Comparison of ENCODE assay signal across 12 cellular contexts in genomic region chr15:78170848-78171773, GRCh38. TPM values are rescaled to one million over a fixed set of nuclear protein-coding genes. Genes with fewer than 3 reads are reported as not detected.
A peak's percentile ranks its signal among the peaks of the same experiment; 100 is the strongest.
DNase-seq lines count a peak whose midpoint lies in the region; ATAC-seq and TF ChIP-seq lines count a peak whose summit lies in the region.
"Had no signal": no experiment of that assay in that cellular context is flagged by ENCODE, and none has a peak within 500 bp of the region (broad histone marks: within the 10 kb centered on the region; RNA-seq: fewer than 3 reads in every experiment).

No MANE protein-coding gene starts in this region.

- 97% methylated on average over 17 of the region's 17 CpGs for WGBS in hepatocyte (ENCODE audit: low lambda C conversion rate, missing lambda C conversion rate)

- peak overlapping the region; percentile 67 for H3K27ac Mint-ChIP-seq in activated naive CD8-positive, alpha-beta T cell treated with anti-CD3 and anti-CD28 coated beads, Interleukin-2, amount 50 U/mL, for 24 hours

- TF ChIP-seq CTCF in DND-41 (IDR thresholded peaks at IDR 0.05; ENCODE audit: borderline replicate concordance, extremely low read depth, low read length, poor library complexity, severe bottlenecking) (no peak), hepatocyte (IDR thresholded peaks at IDR 0.05; ENCODE audit: poor library complexity) (no peak)

- H3K9me2 ChIP-seq in hepatocyte (replicated peaks; ENCODE audit: insufficient read depth), result no peaks in the 10 kb centered on the region

- no peaks in the 10 kb centered on the region for H3K27me3 Mint-ChIP-seq in activated naive CD8-positive, alpha-beta T cell treated with anti-CD3 and anti-CD28 coated beads, Interleukin-2, amount 50 U/mL, for 24 hours

- DNase-seq in DND-41 (no peak), NCI-H510A (lab: John Stamatoyannopoulos, UW) (no peak), cerebellar cortex (ENCODE audit: low spot score) (no peak), hepatocyte (ENCODE audit: low spot score) (no peak)
- no peak for DNase-seq in activated naive CD8-positive, alpha-beta T cell treated with anti-CD3 and anti-CD28 coated beads, Interleukin-2, amount 50 U/mL, for 24 hours
- DNase-seq in stimulated activated CD4-positive, alpha-beta T cell treated with anti-CD3 and anti-CD28 coated beads, Interleukin-2, amount 100 ng/mL, for 24 hours, result no peak
- DNase-seq: NCI-H748 treated with DMSO at 0.1 percent for 48 hours, testis had no signal

- no peak overlapping the region for H3K4me2 ChIP-seq in DND-41 (ENCODE audit: insufficient read depth, low read length)
- H3K4me2 ChIP-seq in hepatocyte, result no peak overlapping the region
- H3K4me2 ChIP-seq: BLaER1 had no signal

- peaks cover 70% of the 10 kb centered on the region for H3K4me1 ChIP-seq in DND-41 (ENCODE audit: insufficient read depth, low read length)
- no peaks in the 10 kb centered on the region for H3K4me1 ChIP-seq in hepatocyte (ENCODE audit: insufficient read depth)

- H3K36me3 ChIP-seq in DND-41 (ENCODE audit: insufficient read depth, low read length) (peaks cover 59% of the 10 kb centered on the region), hepatocyte (replicated peaks; ENCODE audit: insufficient read depth, low read depth) (no peaks in the 10 kb centered on the region)

- H4K20me1 ChIP-seq in DND-41 (ENCODE audit: insufficient read depth, low read length), result no peaks in the 10 kb centered on the region
- no peaks in the 10 kb centered on the region for H4K20me1 ChIP-seq in hepatocyte (ENCODE audit: insufficient read depth, poor library complexity, severe bottlenecking)
- H4K20me1 ChIP-seq: BLaER1 had no signal

- H2AFZ ChIP-seq in DND-41 (ENCODE audit: low read depth, low read length) (no peak overlapping the region), hepatocyte (no peak overlapping the region)

- peaks cover 3% of the 10 kb centered on the region; the same call in 1 of the 2 replicates for H3K79me2 ChIP-seq in DND-41 (ENCODE audit: insufficient read depth, low read length)
- no peaks in the 10 kb centered on the region for H3K79me2 ChIP-seq in hepatocyte

- H3K27me3 ChIP-seq in DND-41 (ENCODE audit: insufficient read depth, low read length, poor library complexity) (no peaks in the 10 kb centered on the region), hepatocyte (no peaks in the 10 kb centered on the region)
- H3K27me3 ChIP-seq: BLaER1, testis had no signal

- H3K9ac ChIP-seq in DND-41 (ENCODE audit: low read depth, low read length), result no peak overlapping the region
- H3K9ac ChIP-seq: BLaER1 had no signal

- H3K9me3 ChIP-seq in DND-41 (ENCODE audit: insufficient read depth, low read length, severe bottlenecking) (no peaks in the 10 kb centered on the region), hepatocyte (ENCODE audit: low read depth) (no peaks in the 10 kb centered on the region)
- H3K9me3 ChIP-seq: testis had no signal

- no peak for ATAC-seq in DND-41 (ENCODE audit: insufficient read depth, low read depth)
- ATAC-seq in GM19463 (IDR thresholded peaks at IDR 0.05; ENCODE audit: unreplicated experiment), result peak; percentile 49
- ATAC-seq in HG03139 (IDR thresholded peaks at IDR 0.05; ENCODE audit: unreplicated experiment), result peak; percentile 42
- no peak for ATAC-seq in activated naive CD8-positive, alpha-beta T cell treated with anti-CD3 and anti-CD28 coated beads, Interleukin-2, amount 50 U/mL, for 24 hours
- ATAC-seq: sciatic nerve had no signal

- H3K4me3 Mint-ChIP-seq in activated naive CD8-positive, alpha-beta T cell treated with anti-CD3 and anti-CD28 coated beads, Interleukin-2, amount 50 U/mL, for 24 hours, result peak overlapping the region; percentile 25

- H3K4me3 ChIP-seq in DND-41 (ENCODE audit: low read depth in 1 of 2, low read length in 2 of 2) (no peak overlapping the region), hepatocyte (no peak overlapping the region)
- H3K4me3 ChIP-seq: BLaER1, testis had no signal

- H3K36me3 Mint-ChIP-seq in activated naive CD8-positive, alpha-beta T cell treated with anti-CD3 and anti-CD28 coated beads, Interleukin-2, amount 50 U/mL, for 24 hours (ENCODE audit: low read depth), result peaks cover 57% of the 10 kb centered on the region

- H3K27ac ChIP-seq in DND-41 (ENCODE audit: low read length) (peak overlapping the region; percentile 29; the same call in 1 of the 2 replicates), hepatocyte (no peak overlapping the region)
- H3K27ac ChIP-seq: BLaER1 had no signal

- H3K9me3 Mint-ChIP-seq in activated naive CD8-positive, alpha-beta T cell treated with anti-CD3 and anti-CD28 coated beads, Interleukin-2, amount 50 U/mL, for 24 hours, result no peaks in the 10 kb centered on the region

- H3K4me1 Mint-ChIP-seq in activated naive CD8-positive, alpha-beta T cell treated with anti-CD3 and anti-CD28 coated beads, Interleukin-2, amount 50 U/mL, for 24 hours, result peaks cover 48% of the 10 kb centered on the region

RNA-seq across cellular contexts. Expression of gene IDH3A, which starts 21.9 kb away (rescaled TPM):
- 81.0 and 102 TPM in 2 replicates for total RNA-seq in hepatocyte
- 51.5 and 62.3 TPM in 2 replicates for polyA plus RNA-seq in hepatocyte

RNA-seq across cellular contexts. Expression of gene CIB2, which starts 39.9 kb away (rescaled TPM):
- total RNA-seq in hepatocyte, result 48.9 and 68.9 TPM in 2 replicates
- polyA plus RNA-seq in hepatocyte, result 40.5 and 46.3 TPM in 2 replicates

Comparison
In these comparisons a context has a peak if more than half of its experiments do, and no peak if none do; other contexts are left out.
1. ATAC-seq: peak in GM19463 (single experiment) and HG03139 (single experiment); none in DND-41 (single experiment) and activated naive CD8-positive, alpha-beta T cell treated with anti-CD3 and anti-CD28 coated beads, Interleukin-2, amount 50 U/mL, for 24 hours (single experiment).